12 cellular contexts compared by ENCODE assay signal in genomic region chr18:45850021-45850420, GRCh38. TPM values are rescaled to one million over a fixed set of nuclear protein-coding genes. Genes with fewer than 3 reads are reported as not detected.
A peak's percentile ranks its signal among the peaks of the same experiment; 100 is the strongest.
DNase-seq lines count a peak whose midpoint lies in the region; ATAC-seq, FAIRE-seq and TF ChIP-seq lines count a peak whose summit lies in the region.
"Had no signal": no experiment of that assay in that cellular context is flagged by ENCODE, and none has a peak within 500 bp of the region (broad histone marks: within the 10 kb centered on the region; RNA-seq: fewer than 3 reads in every experiment).

No MANE protein-coding gene starts in this region.

- H3K4me1 ChIP-seq in BE2C (no peaks in the 10 kb centered on the region), RWPE2 (ENCODE audit: insufficient read depth, poor library complexity, severe bottlenecking) (no peaks in the 10 kb centered on the region), keratinocyte (ENCODE audit: control insufficient read depth, extremely low read depth, insufficient read depth, low read length) (no peaks in the 10 kb centered on the region), colonic mucosa (no peaks in the 10 kb centered on the region)

- H3K9ac ChIP-seq in keratinocyte (ENCODE audit: control insufficient read depth, extremely low read depth, insufficient read depth, low read length) (no peak overlapping the region), colonic mucosa (ENCODE audit: low read depth in 2 of 2, low read length in 2 of 2) (no peak overlapping the region)

- H3K9me3 ChIP-seq in BE2C (no peaks in the 10 kb centered on the region), RWPE2 (ENCODE audit: severe bottlenecking) (no peaks in the 10 kb centered on the region), keratinocyte (ENCODE audit: control insufficient read depth, low read depth, low read length) (no peaks in the 10 kb centered on the region), colonic mucosa (no peaks in the 10 kb centered on the region)
- H3K9me3 ChIP-seq: SJSA1 had no signal

- TF ChIP-seq CTCF in BE2C (IDR thresholded peaks at IDR 0.05; ENCODE audit: low read depth, low read length) = peak; percentile 5; the same call in 1 of the 2 replicates
- peak; percentile 19 for TF ChIP-seq CTCF in RWPE2 (IDR thresholded peaks at IDR 0.05; ENCODE audit: poor library complexity, severe bottlenecking)
- peak; percentile 43 to 50 (median 46) for TF ChIP-seq CTCF in keratinocyte (optimal IDR thresholded peaks at IDR 0.05 in 1 of 3, IDR thresholded peaks at IDR 0.05 in 1 of 3, conservative IDR thresholded peaks at IDR 0.05 in 1 of 3; ENCODE audit: extremely low read depth in 1 of 3, insufficient read depth in 2 of 3, low read length in 3 of 3)
- TF ChIP-seq CTCF in omental fat pad (IDR thresholded peaks at IDR 0.05) = no peak
- TF ChIP-seq CTCF in colonic mucosa (IDR thresholded peaks at IDR 0.05) = no peak

- no peak for FAIRE-seq in keratinocyte (lab: Jason Lieb, UNC)

- H3K36me3 ChIP-seq in BE2C (no peaks in the 10 kb centered on the region), RWPE2 (ENCODE audit: low read depth) (peaks cover 30% of the 10 kb centered on the region), keratinocyte (ENCODE audit: control insufficient read depth in 2 of 2, extremely low read depth in 1 of 2, insufficient read depth in 2 of 2, low read length in 2 of 2) (peaks cover 12 to 19% of the 10 kb centered on the region in 2 experiments), colonic mucosa (no peaks in the 10 kb centered on the region)

- H4K20me1 ChIP-seq in keratinocyte (ENCODE audit: control insufficient read depth, extremely low read depth, insufficient read depth, low read length) = no peaks in the 10 kb centered on the region

- intact Hi-C loops in colonic mucosa (cut with DNase I) = no loop called here

- no peaks in the 10 kb centered on the region for H3K27me3 ChIP-seq in BE2C
- no peaks in the 10 kb centered on the region for H3K27me3 ChIP-seq in RWPE2 (ENCODE audit: insufficient read depth, poor library complexity, severe bottlenecking)
- H3K27me3 ChIP-seq in keratinocyte (ENCODE audit: control insufficient read depth, extremely low read depth, insufficient read depth, low read length) = no peaks in the 10 kb centered on the region
- H3K27me3 ChIP-seq in colonic mucosa = no peaks in the 10 kb centered on the region
- H3K27me3 ChIP-seq: SJSA1 had no signal

- DNase-seq in BE2C (no peak), RWPE2 (ENCODE audit: low spot score) (no peak), keratinocyte (ENCODE audit: low read depth, low spot score) (no peak), NCI-H1694 treated with DMSO at 0.1 percent for 48 hours (lab: John Stamatoyannopoulos, UW) (no peak), omental fat pad (ENCODE audit: low spot score) (no peak), T1000 (lab: John Stamatoyannopoulos, UW) (no peak), colonic mucosa (no peak)
- DNase-seq: hypothalamus, trophoblast cell had no signal

- H3K9me1 ChIP-seq in keratinocyte (ENCODE audit: control insufficient read depth, extremely low read depth, insufficient read depth, low read length) = no peaks in the 10 kb centered on the region

- H3K79me2 ChIP-seq in keratinocyte (ENCODE audit: control insufficient read depth, insufficient read depth, low read length) = no peaks in the 10 kb centered on the region

- H3K27ac ChIP-seq in RWPE2 (ENCODE audit: poor library complexity, severe bottlenecking) (no peak overlapping the region), keratinocyte (ENCODE audit: control insufficient read depth, insufficient read depth, low read length) (no peak overlapping the region), colonic mucosa (no peak overlapping the region)
- H3K27ac ChIP-seq: SJSA1 had no signal

- ATAC-seq in GM21447 (IDR thresholded peaks at IDR 0.05; ENCODE audit: unreplicated experiment) = peak; percentile 55
- peak; percentile 65; the same call in 2 of the 3 replicates for ATAC-seq in RWPE2 (ENCODE audit: low read depth)
- ATAC-seq in omental fat pad (ENCODE audit: low FRiP score) = no peak

- no peak overlapping the region for H3K4me2 ChIP-seq in keratinocyte (ENCODE audit: control insufficient read depth, extremely low read depth, insufficient read depth, low read depth, low read length)

- H2AFZ ChIP-seq in keratinocyte (ENCODE audit: control insufficient read depth, low read length) = no peak overlapping the region

- dilution Hi-C loops in keratinocyte (cut with MboI; ENCODE audit: extremely low pct_ligation_motif_present, low sequenced_read_pairs) = no loop called here

- H3K4me3 ChIP-seq in BE2C (ENCODE audit: low read depth, low read length) = no peak overlapping the region
- no peak overlapping the region for H3K4me3 ChIP-seq in RWPE2 (ENCODE audit: severe bottlenecking)
- no peak overlapping the region for H3K4me3 ChIP-seq in keratinocyte (ENCODE audit: control insufficient read depth in 2 of 3, extremely low read depth in 1 of 3, insufficient read depth in 2 of 3, low read depth in 1 of 3, low read length in 3 of 3)
- H3K4me3 ChIP-seq in colonic mucosa = no peak overlapping the region
- H3K4me3 ChIP-seq: SJSA1 had no signal

RNA-seq across cellular contexts. Expression of gene SIGLEC15, which starts 24.5 kb away (rescaled TPM):
- 0.45 TPM for polyA plus RNA-seq in BE2C (2012; ENCODE audit: insufficient read depth, insufficient read length, low read depth)
- 0.10 TPM in 1 of 3 replicates, not detected in the others for polyA plus RNA-seq in keratinocyte
- not detected for polyA plus RNA-seq in keratinocyte (2011; ENCODE audit: low read depth)
- polyA plus RNA-seq in keratinocyte (2011; cell fraction: cytosol; rRNA removed) = 0.04 and 0.05 TPM in 2 replicates
- 0.07 TPM in 1 of 2 replicates, not detected in the other for polyA plus RNA-seq in keratinocyte (2011; cell fraction: nucleus; rRNA removed)
- polyA plus RNA-seq in keratinocyte (2012; ENCODE audit: low replicate concordance) = 0.07 and 0.11 TPM in 2 replicates
- 0.75 TPM in 1 of 3 replicates, not detected in the others for polyA minus RNA-seq in keratinocyte
- polyA minus RNA-seq in keratinocyte (2011; cell fraction: cytosol; rRNA and poly(A)+ RNA removed) = not detected
- polyA minus RNA-seq in keratinocyte (2011; cell fraction: nucleus; rRNA and poly(A)+ RNA removed) = not detected in 2 replicates
- total RNA-seq in omental fat pad = 1 to 10 TPM in 1 of 4 donors, under 1 TPM in 2, not detected in 1; 0.25 to 2.5 (median 0.46) TPM
- not detected for total RNA-seq in colonic mucosa
- total RNA-seq: skeletal muscle tissue had no signal

Comparison
In these comparisons a context has a peak if more than half of its experiments do, and no peak if none do; other contexts are left out.
1. CTCF ChIP-seq: peak in BE2C (single experiment), RWPE2 (single experiment) and keratinocyte (3 of 3); none in omental fat pad (0 of 3) and colonic mucosa (single experiment).